Comparison of ENCODE assay signal across 20 cellular contexts in genomic region chr9:13221741-13222140, GRCh38. TPM values are rescaled to one million over a fixed set of nuclear protein-coding genes. Genes with fewer than 3 reads are reported as not detected.
"Had no signal": no experiment of that assay in that cellular context is flagged by ENCODE, and none has a peak within 500 bp of the region (broad histone marks: within the 10 kb centered on the region; RNA-seq: fewer than 3 reads in every experiment).

No MANE protein-coding gene starts in this region.

- H3K9me3 ChIP-seq: esophagus muscularis mucosa, gastrocnemius medialis, heart right ventricle, left lung, lower lobe of right lung, mucosa of descending colon had no signal

- H3K27me3 Mint-ChIP-seq: dendritic cell treated with granulocyte-macrophage colony-stimulating factor and Interleukin-4, amounts not matched to agents 40 ng/mL and 50 ng/mL, for 4 days; naive B cell; naive thymus-derived CD8-positive, alpha-beta T cell had no signal

- H3K36me3 ChIP-seq: left lung had no signal

- H3K4me1 ChIP-seq: esophagus muscularis mucosa, foreskin keratinocyte, gastrocnemius medialis, heart right ventricle, left lung, lower lobe of right lung had no signal

- H3K4me3 Mint-ChIP-seq: dendritic cell treated with granulocyte-macrophage colony-stimulating factor and Interleukin-4, amounts not matched to agents 40 ng/mL and 50 ng/mL, for 4 days; naive B cell; naive thymus-derived CD8-positive, alpha-beta T cell had no signal

- H3K4me1 Mint-ChIP-seq: naive B cell; naive thymus-derived CD8-positive, alpha-beta T cell had no signal

- H3K9me3 Mint-ChIP-seq: dendritic cell treated with granulocyte-macrophage colony-stimulating factor and Interleukin-4, amounts not matched to agents 40 ng/mL and 50 ng/mL, for 4 days had no signal

- DNase-seq: dorsolateral prefrontal cortex; effector CD4-positive, alpha-beta T cell; effector memory CD4-positive, alpha-beta T cell; foreskin keratinocyte; gastrocnemius medialis; glutamatergic neuron; head of caudate nucleus; heart right ventricle; hippocampal formation; left cardiac atrium; left lung; left ventricle myocardium superior; lower lobe of right lung; mesenchymal stem cell; mucosa of descending colon; naive B cell; naive thymus-derived CD8-positive, alpha-beta T cell had no signal

- H3K27me3 ChIP-seq: dorsolateral prefrontal cortex, esophagus muscularis mucosa, foreskin keratinocyte, gastrocnemius medialis, heart right ventricle, left lung had no signal

- H3K27ac Mint-ChIP-seq: dendritic cell treated with granulocyte-macrophage colony-stimulating factor and Interleukin-4, amounts not matched to agents 40 ng/mL and 50 ng/mL, for 4 days; naive B cell; naive thymus-derived CD8-positive, alpha-beta T cell had no signal

- H3K27ac ChIP-seq: coronary artery, dorsolateral prefrontal cortex, esophagus muscularis mucosa, foreskin keratinocyte, gastrocnemius medialis, heart right ventricle, left lung, lower lobe of right lung had no signal

- H3K36me3 Mint-ChIP-seq: naive B cell; naive thymus-derived CD8-positive, alpha-beta T cell had no signal

- H3K4me3 ChIP-seq: coronary artery, dorsolateral prefrontal cortex, esophagus muscularis mucosa, gastrocnemius medialis, heart right ventricle, left lung, lower lobe of right lung, mucosa of descending colon had no signal

RNA-seq across cellular contexts. Expression of gene MPDZ, which starts 57.8 kb away (rescaled TPM):
- total RNA-seq: naive thymus-derived CD8-positive, alpha-beta T cell had no signal
